ENCODE assay signal across 12 cellular contexts in the genomic region with DNA sequence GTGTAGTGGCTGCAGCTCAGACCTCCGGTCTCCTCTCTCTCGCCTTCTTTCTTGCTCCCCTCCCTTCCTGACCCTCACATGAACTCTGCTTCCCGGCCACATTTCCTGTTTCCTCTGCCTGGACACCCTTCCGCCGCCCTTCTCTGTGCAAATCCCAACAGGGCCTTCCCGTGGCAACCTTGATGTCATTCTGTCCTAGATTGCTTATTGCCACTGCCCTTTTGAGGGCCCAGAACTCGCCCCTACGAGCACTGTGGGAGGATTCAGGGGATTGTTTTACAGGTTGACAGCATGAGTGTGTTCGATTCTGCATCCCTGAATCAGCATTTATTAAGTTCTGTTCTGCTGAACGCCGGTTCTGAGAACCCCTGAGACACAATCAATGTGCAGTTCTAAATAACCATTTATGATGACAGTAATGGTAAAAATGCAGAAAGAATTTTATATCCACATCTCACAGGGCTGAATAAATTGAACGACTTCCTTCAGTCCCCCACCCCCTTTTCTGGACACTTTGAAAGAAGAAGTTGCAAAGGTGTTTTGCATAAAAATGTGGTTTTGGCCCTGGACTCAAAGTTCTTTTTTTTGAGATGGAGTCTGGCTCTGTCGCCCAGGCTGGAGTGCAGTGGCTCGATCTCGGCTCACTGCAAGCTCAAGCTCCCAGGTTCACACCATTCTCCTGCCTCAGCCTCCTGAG. TPM values are rescaled to one million over a fixed set of nuclear protein-coding genes. Genes with fewer than 3 reads are reported as not detected.
A peak's percentile ranks its signal among the peaks of the same experiment; 100 is the strongest.
DNase-seq lines count a peak whose midpoint lies in the region; ATAC-seq and TF ChIP-seq lines count a peak whose summit lies in the region.
"Had no signal": no experiment of that assay in that cellular context is flagged by ENCODE, and none has a peak within 500 bp of the region (broad histone marks: within the 10 kb centered on the region; RNA-seq: fewer than 3 reads in every experiment).

No MANE protein-coding gene starts in this region.

- peak overlapping the region; percentile 53 for H3K4me3 Mint-ChIP-seq in activated naive CD8-positive, alpha-beta T cell
- H3K4me3 Mint-ChIP-seq in activated naive CD8-positive, alpha-beta T cell treated with anti-CD3 and anti-CD28 coated beads, Interleukin-2, amount 50 U/mL, for 24 hours, result no peak overlapping the region

- no peak overlapping the region for H3K27ac Mint-ChIP-seq in activated naive CD8-positive, alpha-beta T cell
- no peak overlapping the region for H3K27ac Mint-ChIP-seq in activated naive CD8-positive, alpha-beta T cell treated with anti-CD3 and anti-CD28 coated beads, Interleukin-2, amount 50 U/mL, for 24 hours

- peaks cover 7% of the 10 kb centered on the region for H3K27me3 Mint-ChIP-seq in activated naive CD8-positive, alpha-beta T cell
- peaks cover 5% of the 10 kb centered on the region for H3K27me3 Mint-ChIP-seq in activated naive CD8-positive, alpha-beta T cell treated with anti-CD3 and anti-CD28 coated beads, Interleukin-2, amount 50 U/mL, for 24 hours

- H3K9me3 Mint-ChIP-seq in activated naive CD8-positive, alpha-beta T cell (ENCODE audit: low read depth), result no peaks in the 10 kb centered on the region
- no peaks in the 10 kb centered on the region for H3K9me3 Mint-ChIP-seq in activated naive CD8-positive, alpha-beta T cell treated with anti-CD3 and anti-CD28 coated beads, Interleukin-2, amount 50 U/mL, for 24 hours

- in situ Hi-C loops in brain microvascular endothelial cell (cut with HindIII; ENCODE audit: low pct_ligation_motif_present, low sequenced_read_pairs), result no loop called here

- no peak overlapping the region for H3K4me3 ChIP-seq in brain microvascular endothelial cell (ENCODE audit: low read depth, low read length)
- H3K4me3 ChIP-seq in aorta (ENCODE audit: low read length in 2 of 2), result no peak overlapping the region
- H3K4me3 ChIP-seq: skin epidermis had no signal

- no peak for ATAC-seq in activated naive CD8-positive, alpha-beta T cell treated with anti-CD3 and anti-CD28 coated beads, Interleukin-2, amount 50 U/mL, for 24 hours
- peak; percentile 63 for ATAC-seq in aorta (ENCODE audit: low FRiP score)

- intact Hi-C loops in aorta (cut with DNase I), result loop anchor here (10.0 kb wide), 1 partner anchor 146 kb away; a partner anchor contains a TSS

- no peak for DNase-seq in activated naive CD8-positive, alpha-beta T cell treated with anti-CD3 and anti-CD28 coated beads, Interleukin-2, amount 50 U/mL, for 24 hours
- DNase-seq in brain microvascular endothelial cell (peak; percentile 26), lung microvascular endothelial cell (ENCODE audit: low read depth in 2 of 2) (peak; percentile 44 to 53), aorta (peak in 1 of 2 donors; percentile 67), SIG-M5 treated with dmso at 0.1 percent for 504 hours (lab: John Stamatoyannopoulos, UW; ENCODE audit: unreplicated experiment) (no peak), SW 1271 (lab: John Stamatoyannopoulos, UW) (no peak)
- DNase-seq in stimulated activated naive CD4-positive, alpha-beta T cell treated with Interleukin-2 at 50 U/mL for 16 hours (lab: John Stamatoyannopoulos, UW), result no peak
- DNase-seq: activated CD4-positive, CD25-positive, alpha-beta regulatory T cell; NCI-H226; substantia nigra had no signal

- no peaks in the 10 kb centered on the region for H3K36me3 Mint-ChIP-seq in activated naive CD8-positive, alpha-beta T cell
- H3K36me3 Mint-ChIP-seq in activated naive CD8-positive, alpha-beta T cell treated with anti-CD3 and anti-CD28 coated beads, Interleukin-2, amount 50 U/mL, for 24 hours (ENCODE audit: low read depth), result no peaks in the 10 kb centered on the region

- H3K9me3 ChIP-seq in aorta (ENCODE audit: control insufficient read depth, low read length), result no peaks in the 10 kb centered on the region

- no peaks in the 10 kb centered on the region for H3K4me1 ChIP-seq in aorta (ENCODE audit: control insufficient read depth in 1 of 2, insufficient read depth in 2 of 2, low read length in 2 of 2)

- TF ChIP-seq CTCF in brain microvascular endothelial cell (IDR thresholded peaks at IDR 0.05; ENCODE audit: low read depth, low read length, missing control alignments), result no peak

- H3K27me3 ChIP-seq in brain microvascular endothelial cell (replicated peaks) (no peaks in the 10 kb centered on the region), aorta (ENCODE audit: control insufficient read depth in 1 of 2, insufficient read depth in 2 of 2, low read length in 1 of 2) (no peaks in the 10 kb centered on the region)

- H3K36me3 ChIP-seq in brain microvascular endothelial cell (replicated peaks), result no peaks in the 10 kb centered on the region
- no peaks in the 10 kb centered on the region for H3K36me3 ChIP-seq in aorta (ENCODE audit: control insufficient read depth in 1 of 2, insufficient read depth in 2 of 2, low read length in 1 of 2)

- WGBS in aorta, 2 donors, result 70 to 71% methylated on average over 15 of the region's 15 CpGs

- H3K4me1 Mint-ChIP-seq in activated naive CD8-positive, alpha-beta T cell (ENCODE audit: low read depth), result peaks cover 6% of the 10 kb centered on the region
- peaks cover 17% of the 10 kb centered on the region for H3K4me1 Mint-ChIP-seq in activated naive CD8-positive, alpha-beta T cell treated with anti-CD3 and anti-CD28 coated beads, Interleukin-2, amount 50 U/mL, for 24 hours

- no peak overlapping the region for H3K27ac ChIP-seq in brain microvascular endothelial cell
- H3K27ac ChIP-seq in aorta (ENCODE audit: low read depth in 1 of 2, low read length in 2 of 2), result no peak overlapping the region

RNA-seq across cellular contexts. Expression of a gene that starts 6.4 kb away (rescaled TPM):
- total RNA-seq in lung microvascular endothelial cell (0.20 and 0.44 TPM in 2 replicates), aorta (1 to 10 TPM; 2.5 to 3.6 TPM)
- 1 to 10 TPM; 1.4 to 1.9 TPM for polyA plus RNA-seq in aorta

RNA-seq across cellular contexts. Expression of a gene that starts 18.5 kb away (rescaled TPM):
- not detected in 2 replicates for total RNA-seq in lung microvascular endothelial cell
- total RNA-seq in aorta, result not detected
- polyA plus RNA-seq in aorta, result not detected

RNA-seq across cellular contexts. Expression of a gene that starts 23.6 kb away (rescaled TPM):
- total RNA-seq in lung microvascular endothelial cell (95.2 and 145 TPM in 2 replicates), aorta (10 to 100 TPM; 96.3 to 98.5 TPM)
- 100 to 1,000 TPM; 151 to 175 TPM for polyA plus RNA-seq in aorta

RNA-seq across cellular contexts. Expression of a gene that starts 36.9 kb away (rescaled TPM):
- total RNA-seq in lung microvascular endothelial cell (6.8 and 10.7 TPM in 2 replicates), aorta (10 to 100 TPM; 19.9 to 26.1 TPM)
- 10 to 100 TPM; 21.7 to 26.2 TPM for polyA plus RNA-seq in aorta

RNA-seq across cellular contexts. Expression of a gene that starts 50.6 kb away (rescaled TPM):
- total RNA-seq in lung microvascular endothelial cell (6.8 and 7.5 TPM in 2 replicates), aorta (1 to 10 TPM; 3.6 to 4.9 TPM)
- polyA plus RNA-seq in aorta, result 1 to 10 TPM; 5.4 to 7.5 TPM

Comparison
In these comparisons a context has a peak if more than half of its experiments do, and no peak if none do; other contexts are left out.
1. DNase-seq: peak in brain microvascular endothelial cell (single experiment) and lung microvascular endothelial cell (2 of 2); none in activated naive CD8-positive, alpha-beta T cell treated with anti-CD3 and anti-CD28 coated beads, Interleukin-2, amount 50 U/mL, for 24 hours (single experiment), stimulated activated naive CD4-positive, alpha-beta T cell treated with Interleukin-2 at 50 U/mL for 16 hours (single experiment), SIG-M5 treated with dmso at 0.1 percent for 504 hours (single experiment) and SW 1271 (0 of 2).